1 cellular context compared by ENCODE assay signal in genomic region chr1:31955917-31956736, GRCh38.
TF ChIP-seq lines count a peak whose summit lies in the region.

No MANE protein-coding gene starts in this region.

TF ChIP-seq in GM12878, 131 proteins besides CTCF, POLR2A, EP300 and RAD21 (continued from another document and continues in another):
- TF ChIP-seq ZNF687 (IDR thresholded peaks at IDR 0.05) (peak; percentile 95), SKIL (IDR thresholded peaks at IDR 0.05; ENCODE audit: low read depth, poor library complexity, severe bottlenecking) (peak; percentile 69), JUNB (IDR thresholded peaks at IDR 0.05) (peak; percentile 83), RELB (IDR thresholded peaks at IDR 0.05; ENCODE audit: low read depth) (peak; percentile 97), BCL3 (IDR thresholded peaks at IDR 0.05; ENCODE audit: borderline replicate concordance, insufficient read depth, low read depth, low read length, poor library complexity, severe bottlenecking) (peak; percentile 98), CEBPZ (IDR thresholded peaks at IDR 0.05; ENCODE audit: low read depth, low read length) (no peak), MYC (IDR thresholded peaks at IDR 0.05; ENCODE audit: insufficient read depth, insufficient read length, insufficient replicate concordance, low read length, severe bottlenecking) (no peak), YY1 (IDR thresholded peaks at IDR 0.05; ENCODE audit: low read depth, low read length) (peak; percentile 76), CBFB (IDR thresholded peaks at IDR 0.05; ENCODE audit: low read depth) (peak; percentile 97), ESRRA (IDR thresholded peaks at IDR 0.05; ENCODE audit: low read length) (no peak), CREM (IDR thresholded peaks at IDR 0.05; ENCODE audit: low read depth) (peak; percentile 86), RBBP5 (conservative IDR thresholded peaks at IDR 0.05) (0 out of 2 replicates have a peak, but pooled peaks have one; percentile 77), KDM1A (IDR thresholded peaks at IDR 0.05; ENCODE audit: borderline replicate concordance) (no peak), RCOR1 (conservative IDR thresholded peaks at IDR 0.05; ENCODE audit: low read depth, low read length) (peak; percentile 89; the same call in 1 of the 2 replicates), NFXL1 (IDR thresholded peaks at IDR 0.05; ENCODE audit: borderline replicate concordance) (no peak), SRF (IDR thresholded peaks at IDR 0.05; ENCODE audit: low read depth in 2 of 2, low read length in 2 of 2) (peak in 1 of 2 experiments; percentile 60; a peak in 1 of 4 replicates), ATF7 (IDR thresholded peaks at IDR 0.05; ENCODE audit: low read depth) (0 out of 2 replicates have a peak, but pooled peaks have one; percentile 43), POLR2AphosphoS5 (IDR thresholded peaks at IDR 0.05; ENCODE audit: low read length) (peak; percentile 83), SP1 (IDR thresholded peaks at IDR 0.05; ENCODE audit: low read depth, low read length) (peak; percentile 93), SUZ12 (IDR thresholded peaks at IDR 0.05; ENCODE audit: unreplicated experiment) (no peak), STAT3 (IDR thresholded peaks at IDR 0.05; ENCODE audit: low read depth, low read length) (peak; percentile 77; the same call in 1 of the 2 replicates), USF2 (IDR thresholded peaks at IDR 0.05; ENCODE audit: borderline replicate concordance, low read depth, low read length) (no peak), POLR2AphosphoS2 (IDR thresholded peaks at IDR 0.05; ENCODE audit: low read depth, low read length) (no peak), DPF2 (IDR thresholded peaks at IDR 0.05) (peak; percentile 95), SMARCA5 (IDR thresholded peaks at IDR 0.05) (no peak), SMC3 (IDR thresholded peaks at IDR 0.05; ENCODE audit: borderline replicate concordance, low read length) (peak; percentile 49; the same call in 1 of the 2 replicates), ZBTB33 (IDR thresholded peaks at IDR 0.05) (no peak), NRF1 (conservative IDR thresholded peaks at IDR 0.05; ENCODE audit: low read depth, low read length) (no peak), E2F8 (IDR thresholded peaks at IDR 0.05; ENCODE audit: low read depth, partially characterized antibody) (no peak), RFX5 (IDR thresholded peaks at IDR 0.05; ENCODE audit: low read depth, low read length) (no peak), PAX5 (IDR thresholded peaks at IDR 0.05; ENCODE audit: borderline replicate concordance, low read depth, low read length) (peak; percentile 92), TBL1XR1 (IDR thresholded peaks at IDR 0.05; ENCODE audit: low read depth, low read length) (peak; percentile 91), ZNF207 (IDR thresholded peaks at IDR 0.05; ENCODE audit: borderline replicate concordance) (0 out of 2 replicates have a peak, but pooled peaks have one; percentile 38), EGR1 (IDR thresholded peaks at IDR 0.05; ENCODE audit: borderline replicate concordance in 1 of 2, low read depth in 2 of 2, low read length in 2 of 2) (no peak), BCL11A (IDR thresholded peaks at IDR 0.05; ENCODE audit: low read depth, low read length) (peak; percentile 97), PAX8 (IDR thresholded peaks at IDR 0.05) (no peak), FOXK2 (IDR thresholded peaks at IDR 0.05) (no peak), CBX3 (IDR thresholded peaks at IDR 0.05; ENCODE audit: borderline replicate concordance, low read depth) (no peak), GATAD2B (conservative IDR thresholded peaks at IDR 0.05; ENCODE audit: low read depth) (peak; percentile 78), RUNX3 (IDR thresholded peaks at IDR 0.05; ENCODE audit: low read length) (peak; percentile 98), IRF5 (IDR thresholded peaks at IDR 0.05; ENCODE audit: borderline replicate concordance) (no peak), CEBPB (IDR thresholded peaks at IDR 0.05; ENCODE audit: borderline replicate concordance in 1 of 2, low read depth in 2 of 2, low read length in 2 of 2) (peak in 1 of 2 experiments; percentile 62; a peak in 1 of 4 replicates), HDAC2 (IDR thresholded peaks at IDR 0.05) (no peak), CHD4 (IDR thresholded peaks at IDR 0.05) (no peak)
